In the genomic region with DNA sequence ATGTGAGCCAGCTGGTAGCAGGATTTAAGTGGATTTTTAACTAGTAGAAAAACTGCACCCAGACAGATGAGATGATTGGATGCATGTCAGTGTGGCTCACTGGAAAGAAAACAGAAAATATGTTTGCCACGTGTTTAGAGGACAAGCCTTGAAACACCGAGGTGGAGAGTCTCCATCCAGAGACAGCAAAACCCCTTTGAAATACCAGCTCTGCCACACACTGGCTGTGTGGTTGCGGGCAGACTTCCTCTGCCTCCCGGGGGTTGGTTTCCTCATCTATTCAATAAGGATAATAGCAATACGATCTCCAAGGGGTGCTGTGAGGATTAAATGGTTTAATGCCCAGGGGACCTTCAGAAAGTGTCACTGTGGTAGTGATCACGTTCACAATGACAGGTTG, we compare ENCODE assay signal across 18 cellular contexts.
DNase-seq lines count a peak whose midpoint lies in the region; ATAC-seq lines count a peak whose summit lies in the region.
"Had no signal": no experiment of that assay in that cellular context is flagged by ENCODE, and none has a peak within 500 bp of the region (broad histone marks: within the 10 kb centered on the region; RNA-seq: fewer than 3 reads in every experiment).

No MANE protein-coding gene starts in this region.

- POLR2A ChIA-PET in activated CD4-positive, alpha-beta T cell treated with anti-CD3 and anti-CD28 coated beads, Interleukin-2, amount 10 ng/mL, durations not matched to agents 7 days and 5 days (lab: Charles Lee): no interaction called here

- no peak overlapping the region for H3K27ac ChIP-seq in SK-N-MC

- H3K36me3 Mint-ChIP-seq in activated CD4-positive, alpha-beta T cell treated with anti-CD3 and anti-CD28 coated beads, Interleukin-2, amount 10 ng/mL, durations not matched to agents 7 days and 5 days (ENCODE audit: low read depth): no peaks in the 10 kb centered on the region

- CTCF ChIA-PET in activated CD4-positive, alpha-beta T cell treated with anti-CD3 and anti-CD28 coated beads, Interleukin-2, amount 10 ng/mL, durations not matched to agents 7 days and 5 days (lab: Charles Lee): interaction anchor here (0.6 to 1.2 kb wide), 4 partner anchors 9 to 71 kb away, joined by 3 to 5 read pairs (median 3); no protein-coding TSS in a partner anchor

- H3K9ac ChIP-seq in SK-N-MC (ENCODE audit: insufficient read length): no peak overlapping the region

- DNase-seq in activated CD4-positive, alpha-beta T cell treated with anti-CD3 and anti-CD28 coated beads, Interleukin-2, amount 10 ng/mL, durations not matched to agents 7 days and 5 days: peak; percentile 8
- no peak for DNase-seq in activated CD4-positive, alpha-beta T cell treated with anti-CD3 and anti-CD28 coated beads, Interleukin-2, amount 50 U/mL, for 48 hours
- DNase-seq in NCI-H2081 treated with DMSO at 0.1 percent for 48 hours (lab: John Stamatoyannopoulos, UW): peak; percentile 11
- no peak for DNase-seq in SK-N-MC (ENCODE audit: low read depth, low spot score)
- no peak for DNase-seq in DMS79 treated with DMSO at 0.1 percent for 48 hours (lab: John Stamatoyannopoulos, UW)
- DNase-seq: AML-193; Calu3; CD4-positive, alpha-beta T cell; DMS79; GDM1; Kasumi-1; NCI-H187; NCI-H226; NCI-H774 had no signal

- H3K4me3 ChIP-seq in SK-N-MC: 0 out of 2 replicates have a peak overlapping the region, but pooled peaks have one; percentile 20

- H3K4me1 Mint-ChIP-seq in activated CD4-positive, alpha-beta T cell treated with anti-CD3 and anti-CD28 coated beads, Interleukin-2, amount 10 ng/mL, durations not matched to agents 7 days and 5 days: peaks cover 8% of the 10 kb centered on the region

- H3K27me3 Mint-ChIP-seq in activated CD4-positive, alpha-beta T cell treated with anti-CD3 and anti-CD28 coated beads, Interleukin-2, amount 10 ng/mL, durations not matched to agents 7 days and 5 days: peaks cover 12% of the 10 kb centered on the region

- ATAC-seq in HG03108 (IDR thresholded peaks at IDR 0.05; ENCODE audit: unreplicated experiment) (no peak), GM21381 (IDR thresholded peaks at IDR 0.05; ENCODE audit: unreplicated experiment) (no peak)

- no peak overlapping the region for H3K4me3 Mint-ChIP-seq in activated CD4-positive, alpha-beta T cell treated with anti-CD3 and anti-CD28 coated beads, Interleukin-2, amount 10 ng/mL, durations not matched to agents 7 days and 5 days
- H3K4me3 Mint-ChIP-seq: CD4-positive, alpha-beta T cell; H9; T-helper 2 cell treated with Interferon-gamma antibody and Interleukin-4, amounts not matched to agents 5 μg/mL and 100 μg/mL, for 36 hours had no signal

- no peaks in the 10 kb centered on the region for H3K9me3 Mint-ChIP-seq in activated CD4-positive, alpha-beta T cell treated with anti-CD3 and anti-CD28 coated beads, Interleukin-2, amount 10 ng/mL, durations not matched to agents 7 days and 5 days
- H3K9me3 Mint-ChIP-seq: CD4-positive, alpha-beta T cell; H9; T-helper 2 cell treated with Interferon-gamma antibody and Interleukin-4, amounts not matched to agents 5 μg/mL and 100 μg/mL, for 36 hours had no signal

- no peak overlapping the region for H3K27ac Mint-ChIP-seq in activated CD4-positive, alpha-beta T cell treated with anti-CD3 and anti-CD28 coated beads, Interleukin-2, amount 10 ng/mL, durations not matched to agents 7 days and 5 days
- H3K27ac Mint-ChIP-seq: CD4-positive, alpha-beta T cell; H9; T-helper 2 cell treated with Interferon-gamma antibody and Interleukin-4, amounts not matched to agents 5 μg/mL and 100 μg/mL, for 36 hours had no signal

- no peaks in the 10 kb centered on the region for H3K9me3 ChIP-seq in SK-N-MC (ENCODE audit: low read depth, low read length)

- H3K36me3 ChIP-seq in SK-N-MC (ENCODE audit: insufficient read depth, low read length): no peaks in the 10 kb centered on the region

Comparison
In these comparisons a context has a peak if more than half of its experiments do, and no peak if none do; other contexts are left out.
1. DNase-seq: peak in activated CD4-positive, alpha-beta T cell treated with anti-CD3 and anti-CD28 coated beads, Interleukin-2, amount 10 ng/mL, durations not matched to agents 7 days and 5 days (single experiment) and NCI-H2081 treated with DMSO at 0.1 percent for 48 hours (single experiment); none in activated CD4-positive, alpha-beta T cell treated with anti-CD3 and anti-CD28 coated beads, Interleukin-2, amount 50 U/mL, for 48 hours (0 of 2), SK-N-MC (single experiment) and DMS79 treated with DMSO at 0.1 percent for 48 hours (single experiment).